ENCODE assay signal across 11 cellular contexts in genomic region chr1:55064861-55065263, GRCh38. TPM values are rescaled to one million over a fixed set of nuclear protein-coding genes. Genes with fewer than 3 reads are reported as not detected.
DNase-seq lines count a peak whose midpoint lies in the region; ATAC-seq and TF ChIP-seq lines count a peak whose summit lies in the region.
"Had no signal": no experiment of that assay in that cellular context is flagged by ENCODE, and none has a peak within 500 bp of the region (broad histone marks: within the 10 kb centered on the region; RNA-seq: fewer than 3 reads in every experiment).

No MANE protein-coding gene starts in this region.

- H2AFZ ChIP-seq in fibroblast of lung (ENCODE audit: low read length): no peak overlapping the region

- no peak overlapping the region for H3K27ac ChIP-seq in fibroblast of lung (ENCODE audit: insufficient read depth, low read length)

- no peak for TF ChIP-seq CTCF in fibroblast of lung (conservative IDR thresholded peaks at IDR 0.05 in 1 of 2, IDR thresholded peaks at IDR 0.05 in 1 of 2; ENCODE audit: low read depth in 1 of 2, low read length in 2 of 2)

- H3K9me3 ChIP-seq in fibroblast of lung (ENCODE audit: control insufficient read depth, insufficient read depth, low read depth, low read length): no peaks in the 10 kb centered on the region

- H3K4me3 Mint-ChIP-seq in stimulated activated effector memory CD8-positive, alpha-beta T cell treated with anti-CD3 and anti-CD28 coated beads, Interleukin-12 subunit alpha, Interleukin-12 subunit beta, amount 100 ng/mL, for 72 hours: no peak overlapping the region
- H3K4me3 Mint-ChIP-seq: natural killer cell, T-cell had no signal

- ATAC-seq in stimulated activated effector memory CD8-positive, alpha-beta T cell treated with anti-CD3 and anti-CD28 coated beads, Interleukin-12 subunit alpha, Interleukin-12 subunit beta, amount 100 ng/mL, for 72 hours: no peak
- ATAC-seq in HG03039 (IDR thresholded peaks at IDR 0.05; ENCODE audit: unreplicated experiment): no peak

- H3K4me1 Mint-ChIP-seq in stimulated activated effector memory CD8-positive, alpha-beta T cell treated with anti-CD3 and anti-CD28 coated beads, Interleukin-12 subunit alpha, Interleukin-12 subunit beta, amount 100 ng/mL, for 72 hours: peaks cover 21% of the 10 kb centered on the region
- H3K4me1 Mint-ChIP-seq: T-cell had no signal

- H3K4me3 ChIP-seq in fibroblast of lung (replicated peaks in 1 of 4; ENCODE audit: control extremely low read depth in 1 of 4, insufficient read depth in 1 of 4, low read depth in 3 of 4, low read length in 4 of 4): no peak overlapping the region

- peaks cover 38% of the 10 kb centered on the region for H3K36me3 Mint-ChIP-seq in stimulated activated effector memory CD8-positive, alpha-beta T cell treated with anti-CD3 and anti-CD28 coated beads, Interleukin-12 subunit alpha, Interleukin-12 subunit beta, amount 100 ng/mL, for 72 hours

- no peaks in the 10 kb centered on the region for H3K79me2 ChIP-seq in fibroblast of lung (ENCODE audit: control insufficient read depth, insufficient read depth, low read length)

- no peak overlapping the region for H3K9ac ChIP-seq in fibroblast of lung (ENCODE audit: insufficient read depth, low read length)

- no peaks in the 10 kb centered on the region for H3K4me1 ChIP-seq in fibroblast of lung (ENCODE audit: control insufficient read depth, extremely low read depth, insufficient read depth, low read length)

- no peaks in the 10 kb centered on the region for H3K27me3 ChIP-seq in fibroblast of lung (ENCODE audit: control insufficient read depth, insufficient read depth, low read length)

- no peaks in the 10 kb centered on the region for H4K20me1 ChIP-seq in fibroblast of lung (ENCODE audit: control insufficient read depth, extremely low read depth, insufficient read depth, low read length)

- DNase-seq in GM03348 (ENCODE audit: low spot score): peak; percentile 66
- peak; percentile 76 to 85 for DNase-seq in NCI-H524 (lab: John Stamatoyannopoulos, UW)
- peak; percentile 70 to 72 for DNase-seq in fibroblast of lung (ENCODE audit: low read depth in 2 of 2)
- peak; percentile 36 for DNase-seq in pons (ENCODE audit: low spot score)
- no peak for DNase-seq in stimulated activated effector memory CD8-positive, alpha-beta T cell treated with anti-CD3 and anti-CD28 coated beads, Interleukin-12 subunit alpha, Interleukin-12 subunit beta, amount 100 ng/mL, for 72 hours (ENCODE audit: low spot score in 2 of 2)
- DNase-seq in HUDEP-2 (lab: John Stamatoyannopoulos, UW; ENCODE audit: unreplicated experiment in 76 of 76): no peak
- no peak for DNase-seq in NCI-H187 treated with DMSO at 0.1 percent for 48 hours (lab: John Stamatoyannopoulos, UW)
- DNase-seq: activated gamma-delta T cell, natural killer cell, T-cell had no signal

- no peak overlapping the region for H3K4me2 ChIP-seq in fibroblast of lung (ENCODE audit: extremely low read depth, insufficient read depth, low read length)

- H3K36me3 ChIP-seq in fibroblast of lung (ENCODE audit: control insufficient read depth, insufficient read depth, low read length): peaks cover 16% of the 10 kb centered on the region

- no peak overlapping the region for H3K27ac Mint-ChIP-seq in stimulated activated effector memory CD8-positive, alpha-beta T cell treated with anti-CD3 and anti-CD28 coated beads, Interleukin-12 subunit alpha, Interleukin-12 subunit beta, amount 100 ng/mL, for 72 hours
- H3K27ac Mint-ChIP-seq: T-cell had no signal

- no peaks in the 10 kb centered on the region for H3K9me3 Mint-ChIP-seq in stimulated activated effector memory CD8-positive, alpha-beta T cell treated with anti-CD3 and anti-CD28 coated beads, Interleukin-12 subunit alpha, Interleukin-12 subunit beta, amount 100 ng/mL, for 72 hours
- H3K9me3 Mint-ChIP-seq: natural killer cell, T-cell had no signal

RNA-seq across cellular contexts. Expression of gene PCSK9, which starts 25.5 kb away (rescaled TPM):
- total RNA-seq in fibroblast of lung: 1.0 and 2.0 TPM in 2 replicates
- polyA plus RNA-seq in fibroblast of lung: 0.61 and 0.70 TPM in 2 replicates
- 1.0 and 1.1 TPM in 2 replicates for polyA plus RNA-seq in fibroblast of lung (2012)
- 1.3 and 1.6 TPM in 2 replicates for polyA minus RNA-seq in fibroblast of lung (ENCODE audit: low replicate concordance)
- total RNA-seq: natural killer cell had no signal

Comparison
In these comparisons a context has a peak if more than half of its experiments do, and no peak if none do; other contexts are left out.
1. DNase-seq: peak in GM03348 (single experiment), NCI-H524 (2 of 2), fibroblast of lung (2 of 2) and pons (single experiment); none in stimulated activated effector memory CD8-positive, alpha-beta T cell treated with anti-CD3 and anti-CD28 coated beads, Interleukin-12 subunit alpha, Interleukin-12 subunit beta, amount 100 ng/mL, for 72 hours (0 of 2), HUDEP-2 (0 of 76) and NCI-H187 treated with DMSO at 0.1 percent for 48 hours (single experiment).